ENCODE assay signal across 1 cellular context in the genomic region with DNA sequence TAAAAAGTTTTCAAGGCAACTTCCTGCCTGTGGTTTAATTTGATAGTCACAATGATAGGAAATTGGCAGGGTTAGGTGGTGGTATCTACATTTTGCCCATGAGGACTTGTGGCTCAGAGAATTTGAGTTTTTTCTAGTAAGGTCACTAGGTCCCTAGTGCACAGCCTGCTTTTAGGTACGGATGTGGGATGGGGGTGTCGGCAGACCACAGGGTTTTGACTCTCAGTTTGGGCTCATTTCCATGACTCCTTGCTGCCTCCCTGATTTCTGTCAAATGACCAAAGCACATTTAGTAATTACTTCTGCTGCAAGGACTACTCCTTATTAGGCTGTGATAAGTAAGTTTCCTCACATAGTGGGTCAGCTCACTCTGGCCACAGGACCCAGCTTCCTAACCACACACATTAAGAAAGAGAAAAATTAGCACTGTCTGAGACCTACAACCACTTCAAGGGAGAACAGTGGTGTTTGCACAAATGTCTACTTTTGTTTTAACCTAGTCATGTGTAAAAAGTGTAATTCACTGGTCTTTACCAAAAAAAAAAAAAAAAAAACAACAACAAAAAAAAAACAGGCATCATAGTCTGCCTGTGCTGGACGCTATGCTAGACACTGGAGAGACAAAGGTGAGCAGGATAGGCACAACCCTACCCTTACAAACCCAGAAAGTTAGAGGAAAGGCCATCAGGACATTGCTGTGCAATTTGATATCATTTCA.
TF ChIP-seq lines count a peak whose summit lies in the region.

No MANE protein-coding gene starts in this region.

TF ChIP-seq in GM12878, 131 proteins besides CTCF, POLR2A, EP300 and RAD21 (continued from another document and continues in another):
- TF ChIP-seq BCLAF1 (IDR thresholded peaks at IDR 0.05) (no peak), CEBPZ (IDR thresholded peaks at IDR 0.05; ENCODE audit: low read depth, low read length) (0 out of 2 replicates have a peak, but pooled peaks have one; percentile 18), E2F4 (IDR thresholded peaks at IDR 0.05; ENCODE audit: low read depth, low read length) (no peak), FOS (IDR thresholded peaks at IDR 0.05; ENCODE audit: borderline replicate concordance, extremely low read depth, insufficient read length) (no peak), CHD4 (IDR thresholded peaks at IDR 0.05) (no peak), STAT3 (IDR thresholded peaks at IDR 0.05; ENCODE audit: low read depth, low read length) (peak; percentile 77; the same call in 1 of the 2 replicates), SMAD5 (IDR thresholded peaks at IDR 0.05; ENCODE audit: low read depth) (peak; percentile 92), PRDM15 (CRISPR knock-in tag; IDR thresholded peaks at IDR 0.05) (no peak), CUX1 (IDR thresholded peaks at IDR 0.05; ENCODE audit: insufficient replicate concordance, low read depth, low read length) (no peak), ZNF687 (IDR thresholded peaks at IDR 0.05) (no peak), ATF7 (IDR thresholded peaks at IDR 0.05; ENCODE audit: low read depth) (0 out of 2 replicates have a peak, but pooled peaks have one; percentile 18), SIN3A (IDR thresholded peaks at IDR 0.05; ENCODE audit: low read depth, low read length) (no peak), POLR2AphosphoS2 (IDR thresholded peaks at IDR 0.05; ENCODE audit: low read depth, low read length) (no peak; the same call in 1 of the 2 replicates), RB1 (IDR thresholded peaks at IDR 0.05; ENCODE audit: borderline replicate concordance) (peak; percentile 55; the same call in 1 of the 2 replicates), HDGF (IDR thresholded peaks at IDR 0.05) (no peak), EED (IDR thresholded peaks at IDR 0.05; ENCODE audit: low read depth) (0 out of 2 replicates have a peak, but pooled peaks have one; percentile 40)
- TF ChIP-seq, protein P1, sequence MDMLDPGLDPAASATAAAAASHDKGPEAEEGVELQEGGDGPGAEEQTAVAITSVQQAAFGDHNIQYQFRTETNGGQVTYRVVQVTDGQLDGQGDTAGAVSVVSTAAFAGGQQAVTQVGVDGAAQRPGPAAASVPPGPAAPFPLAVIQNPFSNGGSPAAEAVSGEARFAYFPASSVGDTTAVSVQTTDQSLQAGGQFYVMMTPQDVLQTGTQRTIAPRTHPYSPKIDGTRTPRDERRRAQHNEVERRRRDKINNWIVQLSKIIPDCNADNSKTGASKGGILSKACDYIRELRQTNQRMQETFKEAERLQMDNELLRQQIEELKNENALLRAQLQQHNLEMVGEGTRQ (IDR thresholded peaks at IDR 0.05; ENCODE audit: borderline replicate concordance, low read depth, low read length), result no peak
- TF ChIP-seq, protein P2, sequence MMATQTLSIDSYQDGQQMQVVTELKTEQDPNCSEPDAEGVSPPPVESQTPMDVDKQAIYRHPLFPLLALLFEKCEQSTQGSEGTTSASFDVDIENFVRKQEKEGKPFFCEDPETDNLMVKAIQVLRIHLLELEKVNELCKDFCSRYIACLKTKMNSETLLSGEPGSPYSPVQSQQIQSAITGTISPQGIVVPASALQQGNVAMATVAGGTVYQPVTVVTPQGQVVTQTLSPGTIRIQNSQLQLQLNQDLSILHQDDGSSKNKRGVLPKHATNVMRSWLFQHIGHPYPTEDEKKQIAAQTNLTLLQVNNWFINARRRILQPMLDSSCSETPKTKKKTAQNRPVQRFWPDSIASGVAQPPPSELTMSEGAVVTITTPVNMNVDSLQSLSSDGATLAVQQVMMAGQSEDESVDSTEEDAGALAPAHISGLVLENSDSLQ (IDR thresholded peaks at IDR 0.05), result no peak
- TF ChIP-seq, protein P3, sequence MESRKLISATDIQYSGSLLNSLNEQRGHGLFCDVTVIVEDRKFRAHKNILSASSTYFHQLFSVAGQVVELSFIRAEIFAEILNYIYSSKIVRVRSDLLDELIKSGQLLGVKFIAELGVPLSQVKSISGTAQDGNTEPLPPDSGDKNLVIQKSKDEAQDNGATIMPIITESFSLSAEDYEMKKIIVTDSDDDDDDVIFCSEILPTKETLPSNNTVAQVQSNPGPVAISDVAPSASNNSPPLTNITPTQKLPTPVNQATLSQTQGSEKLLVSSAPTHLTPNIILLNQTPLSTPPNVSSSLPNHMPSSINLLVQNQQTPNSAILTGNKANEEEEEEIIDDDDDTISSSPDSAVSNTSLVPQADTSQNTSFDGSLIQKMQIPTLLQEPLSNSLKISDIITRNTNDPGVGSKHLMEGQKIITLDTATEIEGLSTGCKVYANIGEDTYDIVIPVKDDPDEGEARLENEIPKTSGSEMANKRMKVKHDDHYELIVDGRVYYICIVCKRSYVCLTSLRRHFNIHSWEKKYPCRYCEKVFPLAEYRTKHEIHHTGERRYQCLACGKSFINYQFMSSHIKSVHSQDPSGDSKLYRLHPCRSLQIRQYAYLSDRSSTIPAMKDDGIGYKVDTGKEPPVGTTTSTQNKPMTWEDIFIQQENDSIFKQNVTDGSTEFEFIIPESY (IDR thresholded peaks at IDR 0.05), result no peak
